22 cellular contexts compared by ENCODE assay signal in genomic region chrX:2162695-2163094, GRCh38.
DNase-seq lines count a peak whose midpoint lies in the region; ATAC-seq and TF ChIP-seq lines count a peak whose summit lies in the region.
"Had no signal": no experiment of that assay in that cellular context is flagged by ENCODE, and none has a peak within 500 bp of the region (broad histone marks: within the 10 kb centered on the region; RNA-seq: fewer than 3 reads in every experiment).

No MANE protein-coding gene starts in this region.

- H4K91ac ChIP-seq in H9 (ENCODE audit: insufficient read length, low read depth, low read length), result no peak overlapping the region

- no peaks in the 10 kb centered on the region for H3K23me2 ChIP-seq in H9 (ENCODE audit: insufficient read length, low read depth, low read length, poor library complexity, severe bottlenecking)

- peak overlapping the region in 2 of 3 experiments; percentile 3 to 58; a peak in 4 of 7 replicates for H3K27ac Mint-ChIP-seq in H9
- H3K27ac Mint-ChIP-seq in memory B cell, result no peak overlapping the region
- H3K27ac Mint-ChIP-seq in natural killer cell, result no peak overlapping the region
- H3K27ac Mint-ChIP-seq: CD14-positive monocyte; CD4-positive, alpha-beta T cell; CD8-positive, alpha-beta memory T cell had no signal

- H3K4ac ChIP-seq in H9 (ENCODE audit: low read depth, low read length), result no peak overlapping the region

- DNase-seq in H9, result no peak
- no peak for DNase-seq in memory B cell (ENCODE audit: low spot score in 2 of 2)
- no peak for DNase-seq in natural killer cell
- DNase-seq in NCI-H2029 (lab: John Stamatoyannopoulos, UW), result no peak
- DNase-seq in H4 (ENCODE audit: low spot score), result no peak
- DNase-seq: 8988T; ACHN; AML-193; BE2C; CD4-positive, alpha-beta T cell; CD8-positive, alpha-beta memory T cell; DMS 273 treated with DMSO at 0.1 percent for 48 hours; DMS79; EL; GDM1; GM23248 had no signal

- no CpG with 5 or more reads among the region's 3 CpGs for WGBS in H9 (ENCODE audit: extremely low coverage, insufficient read length, low lambda C conversion rate)

- H4K5ac ChIP-seq in H9 (ENCODE audit: insufficient read length, low read depth, low read length), result no peak overlapping the region

- no peak overlapping the region for H3T11ph ChIP-seq in H9 (ENCODE audit: low read length)

- no peaks in the 10 kb centered on the region for H3K79me1 ChIP-seq in H9 (ENCODE audit: insufficient read depth, low read depth, low read length, poor library complexity, severe bottlenecking)

- H3K18ac ChIP-seq in H9 (ENCODE audit: insufficient read length, low read depth, low read length), result no peak overlapping the region

- no peak overlapping the region for H4K8ac ChIP-seq in H9 (replicated peaks; ENCODE audit: insufficient read length, low read depth, low read length)

- H3K9me3 Mint-ChIP-seq in H9, result peaks cover 0 to 5% of the 10 kb centered on the region in 2 experiments; a peak in 4 of 5 replicates
- H3K9me3 Mint-ChIP-seq in memory B cell, result peaks cover 2% of the 10 kb centered on the region
- peaks cover 0 to 8% of the 10 kb centered on the region in 2 donors for H3K9me3 Mint-ChIP-seq in natural killer cell

- H3K4me1 ChIP-seq in H9 (ENCODE audit: insufficient read depth, low read length) (no peaks in the 10 kb centered on the region), OCI-LY3 (ENCODE audit: low read length) (peaks cover 36% of the 10 kb centered on the region)
- H3K4me1 ChIP-seq: A549; BE2C; BLaER1 treated with 17β-estradiol and CSF1 and Interleukin-3, amounts not matched to agents 10 nM and 100 nM; HAP-1 had no signal

- no peak overlapping the region for H2BK20ac ChIP-seq in H9 (ENCODE audit: low read depth, low read length, poor library complexity, severe bottlenecking)

- H3K9ac ChIP-seq in H9 (ENCODE audit: extremely low read depth, insufficient read length, low read length), result no peak overlapping the region
- H3K9ac ChIP-seq in OCI-LY3 (ENCODE audit: low read length), result no peak overlapping the region
- H3K9ac ChIP-seq: BLaER1 treated with 17β-estradiol and CSF1 and Interleukin-3, amounts not matched to agents 10 nM and 100 nM; GM23248 had no signal

- H3K36me3 Mint-ChIP-seq in H9 (ENCODE audit: insufficient read depth in 1 of 3, low read depth in 3 of 3) (peaks cover 3 to 6% (median 4%) of the 10 kb centered on the region in 3 experiments), memory B cell (peaks cover 1% of the 10 kb centered on the region), natural killer cell (no peaks in the 10 kb centered on the region)
- H3K36me3 Mint-ChIP-seq: CD14-positive monocyte had no signal

- no peaks in the 10 kb centered on the region for H3K79me2 ChIP-seq in H9 (ENCODE audit: insufficient read depth, low read length)
- H3K79me2 ChIP-seq in OCI-LY3 (ENCODE audit: low read length), result no peaks in the 10 kb centered on the region

- H2AFZ ChIP-seq in H9 (ENCODE audit: low read length) (no peak overlapping the region), OCI-LY3 (ENCODE audit: low read depth, low read length) (no peak overlapping the region)
- H2AFZ ChIP-seq: GM23248 had no signal

- no peaks in the 10 kb centered on the region for H3K27me3 ChIP-seq in H9 (ENCODE audit: insufficient read depth, low read length)
- no peaks in the 10 kb centered on the region for H3K27me3 ChIP-seq in OCI-LY3 (ENCODE audit: low read depth, low read length)
- H3K27me3 ChIP-seq: BE2C; BLaER1 treated with 17β-estradiol and CSF1 and Interleukin-3, amounts not matched to agents 10 nM and 100 nM had no signal

- 0 out of 2 replicates have a peak, but pooled peaks cover 2% of the 10 kb centered on the region for H3K27me3 Mint-ChIP-seq in H9 (ENCODE audit: low read depth)
- peaks cover 2% of the 10 kb centered on the region for H3K27me3 Mint-ChIP-seq in memory B cell
- peaks cover 0 to 10% of the 10 kb centered on the region in 2 donors for H3K27me3 Mint-ChIP-seq in natural killer cell (ENCODE audit: low read depth in 2 of 2)
- H3K27me3 Mint-ChIP-seq: CD4-positive, alpha-beta T cell had no signal

- TF ChIP-seq CTCF in H9 (conservative IDR thresholded peaks at IDR 0.05) (no peak), OCI-LY3 (IDR thresholded peaks at IDR 0.05; ENCODE audit: low read depth, low read length) (no peak), natural killer cell (IDR thresholded peaks at IDR 0.05) (no peak)

- H3K14ac ChIP-seq in H9 (ENCODE audit: insufficient read depth, low read length), result no peak overlapping the region

- H3K23ac ChIP-seq in H9 (ENCODE audit: insufficient read length, low read depth, low read length), result no peak overlapping the region

- H2BK5ac ChIP-seq in H9 (ENCODE audit: insufficient read length, low read length), result no peak overlapping the region

- no peak overlapping the region for H2BK12ac ChIP-seq in H9 (ENCODE audit: insufficient read length, low read depth, low read length)

- ATAC-seq in memory B cell (ENCODE audit: low read depth), result peak; percentile 52
- ATAC-seq in natural killer cell, result no peak
- ATAC-seq: A549, GM12878 had no signal

- intact Hi-C loops in natural killer cell (cut with micrococcal nuclease), result no loop called here

- H3K4me3 Mint-ChIP-seq in H9 (no peak overlapping the region; a peak in 1 of 5 replicates), memory B cell (no peak overlapping the region), natural killer cell (no peak overlapping the region)
- H3K4me3 Mint-ChIP-seq: CD14-positive monocyte; CD4-positive, alpha-beta T cell; CD8-positive, alpha-beta memory T cell had no signal

- no peak overlapping the region for H2BK15ac ChIP-seq in H9 (ENCODE audit: low read depth, low read length)

- H2BK120ac ChIP-seq in H9 (ENCODE audit: low read depth, low read length, poor library complexity, severe bottlenecking), result no peak overlapping the region

- H2AK5ac ChIP-seq in H9 (ENCODE audit: insufficient read length, low read length), result no peak overlapping the region

- H3K56ac ChIP-seq in H9 (ENCODE audit: insufficient read length, low read depth, low read length), result no peak overlapping the region

- no peak overlapping the region for H3K27ac ChIP-seq in H9 (ENCODE audit: insufficient read length, low read depth, low read length)
- peak overlapping the region; percentile 54 for H3K27ac ChIP-seq in OCI-LY3 (ENCODE audit: low read length)
- H3K27ac ChIP-seq: A549; BLaER1 treated with 17β-estradiol and CSF1 and Interleukin-3, amounts not matched to agents 10 nM and 100 nM; GM23248 had no signal

- H3K4me3 ChIP-seq in OCI-LY3 (ENCODE audit: low read length), result no peak overlapping the region
- H3K4me3 ChIP-seq: A549; BLaER1 treated with 17β-estradiol and CSF1 and Interleukin-3, amounts not matched to agents 10 nM and 100 nM; GM12878; GM23248; HAP-1 had no signal

- H3K4me2 ChIP-seq in H9 (ENCODE audit: insufficient read depth, insufficient read length, low read length), result no peak overlapping the region
- peak overlapping the region; percentile 25; the same call in 1 of the 2 replicates for H3K4me2 ChIP-seq in OCI-LY3 (ENCODE audit: low read length)
- H3K4me2 ChIP-seq: A549; BLaER1 treated with 17β-estradiol and CSF1 and Interleukin-3, amounts not matched to agents 10 nM and 100 nM had no signal

- H4K20me1 ChIP-seq in H9 (ENCODE audit: control insufficient read depth, insufficient read depth, insufficient read length) (no peaks in the 10 kb centered on the region), OCI-LY3 (ENCODE audit: insufficient read depth, low read length) (no peaks in the 10 kb centered on the region)
- H4K20me1 ChIP-seq: BLaER1 treated with 17β-estradiol and CSF1 and Interleukin-3, amounts not matched to agents 10 nM and 100 nM had no signal

- peaks cover 4% of the 10 kb centered on the region for H3K36me3 ChIP-seq in OCI-LY3 (replicated peaks; ENCODE audit: low read depth, low read length)
- H3K36me3 ChIP-seq: BE2C; BLaER1 treated with 17β-estradiol and CSF1 and Interleukin-3, amounts not matched to agents 10 nM and 100 nM; HAP-1 had no signal

- H3K9me3 ChIP-seq in H9 (ENCODE audit: control insufficient read depth, low read depth, low read length) (no peaks in the 10 kb centered on the region), OCI-LY3 (ENCODE audit: insufficient read depth, low read length) (no peaks in the 10 kb centered on the region)
- H3K9me3 ChIP-seq: A549, BE2C, HAP-1 had no signal

- H3K4me1 Mint-ChIP-seq in H9, result peaks cover 5 to 9% of the 10 kb centered on the region in 2 experiments; a peak in 3 of 4 replicates
- H3K4me1 Mint-ChIP-seq in memory B cell, result peaks cover 3% of the 10 kb centered on the region
- H3K4me1 Mint-ChIP-seq in natural killer cell, result no peaks in the 10 kb centered on the region
- H3K4me1 Mint-ChIP-seq: CD8-positive, alpha-beta memory T cell had no signal

Comparison
In these comparisons a context has a peak if more than half of its experiments do, and no peak if none do; other contexts are left out.
1. H3K27ac Mint-ChIP-seq: peak in H9 (2 of 3); none in memory B cell (single experiment) and natural killer cell (0 of 2).